26 cellular contexts compared by ENCODE assay signal in genomic region chr7:7980134-7980533, GRCh38. TPM values are rescaled to one million over a fixed set of nuclear protein-coding genes. Genes with fewer than 3 reads are reported as not detected.
DNase-seq lines count a peak whose midpoint lies in the region; ATAC-seq, FAIRE-seq and TF ChIP-seq lines count a peak whose summit lies in the region.
"Had no signal": no experiment of that assay in that cellular context is flagged by ENCODE, and none has a peak within 500 bp of the region (broad histone marks: within the 10 kb centered on the region; RNA-seq: fewer than 3 reads in every experiment).

No MANE protein-coding gene starts in this region.

- no peaks in the 10 kb centered on the region for H3K9me3 ChIP-seq in pancreas
- H3K9me3 ChIP-seq: HAP-1, SJCRH30 had no signal

- H3K9ac ChIP-seq in mesendoderm (ENCODE audit: low read length), result no peak overlapping the region

- H3K27ac ChIP-seq in HL-60 (replicated peaks) (peak overlapping the region; percentile 41), mesendoderm (ENCODE audit: low read depth, low read length) (no peak overlapping the region), pancreas (no peak overlapping the region)
- H3K27ac ChIP-seq: C4-2B, SJCRH30 had no signal

- H3K56ac ChIP-seq in mesendoderm (ENCODE audit: low read length), result no peak overlapping the region

- H3K27ac Mint-ChIP-seq in activated T-helper 17 cell treated with anti-CD3 and anti-CD28 coated beads, Interleukin-2, amount 50 U/mL, for 72 hours, result peak overlapping the region; percentile 71
- peak overlapping the region; percentile 44 for H3K27ac Mint-ChIP-seq in stimulated activated memory B cell treated with anti-CD40 and anti-IgM and Interleukin-4, amounts not matched to agents 10 μg/mL and 1 μg/mL and 100 μg/mL, for 72 hours
- H3K27ac Mint-ChIP-seq: B cell, GM23338, HFFc6 had no signal

- H4K8ac ChIP-seq in mesendoderm (ENCODE audit: low read depth, low read length), result peak overlapping the region; percentile 30

- H3K9me3 Mint-ChIP-seq in activated T-helper 17 cell treated with anti-CD3 and anti-CD28 coated beads, Interleukin-2, amount 50 U/mL, for 72 hours, result no peaks in the 10 kb centered on the region
- no peaks in the 10 kb centered on the region for H3K9me3 Mint-ChIP-seq in stimulated activated memory B cell treated with anti-CD40 and anti-IgM and Interleukin-4, amounts not matched to agents 10 μg/mL and 1 μg/mL and 100 μg/mL, for 72 hours
- H3K9me3 Mint-ChIP-seq: GM23338, HFFc6, IgD-negative memory B cell, T-cell had no signal

- no peak overlapping the region for H2BK120ac ChIP-seq in mesendoderm (ENCODE audit: low read depth, low read length)

- peaks cover 2% of the 10 kb centered on the region for H3K79me2 ChIP-seq in mesendoderm (ENCODE audit: control insufficient read depth, insufficient read depth, low read length)

- H3K36me3 ChIP-seq in mesendoderm (ENCODE audit: control insufficient read depth, insufficient read depth, low read length) (no peaks in the 10 kb centered on the region), pancreas (no peaks in the 10 kb centered on the region)
- H3K36me3 ChIP-seq: HAP-1, SJCRH30 had no signal

- no peak for ATAC-seq in activated T-helper 17 cell treated with anti-CD3 and anti-CD28 coated beads, Interleukin-2, amount 50 U/mL, for 72 hours (replicated peaks)
- ATAC-seq in stimulated activated memory B cell treated with anti-CD40 and anti-IgM and Interleukin-4, amounts not matched to agents 10 μg/mL and 1 μg/mL and 100 μg/mL, for 72 hours, result no peak
- ATAC-seq in GM18907 (IDR thresholded peaks at IDR 0.05; ENCODE audit: unreplicated experiment) (no peak), pancreas (no peak)
- ATAC-seq: GM23338, PC-3, Right ventricle myocardium inferior, T-cell had no signal

- no peak for DNase-seq in HL-60 (ENCODE audit: low read depth in 1 of 2, low spot score in 1 of 2)
- no peak for DNase-seq in mesendoderm
- no peak for DNase-seq in NCI-H524 (lab: John Stamatoyannopoulos, UW)
- no peak for DNase-seq in pancreas
- DNase-seq: DMS153; HFFc6; Karpas-422; NCI-H1092 treated with DMSO at 0.1 percent for 48 hours; NCI-H1436; NCI-H187; NCI-H2107; NCI-H524 treated with DMSO at 0.1 percent for 48 hours; NCI-H774; NK-92 treated with Interleukin-12 subunit alpha and Interleukin-12 subunit beta, amount 100 ng/mL, for 24 hours; PC-3; SJCRH30; T-cell had no signal

- TF ChIP-seq CTCF in HL-60 (IDR thresholded peaks at IDR 0.05; ENCODE audit: insufficient read depth, low read length), result no peak
- no peak for TF ChIP-seq CTCF in pancreas (IDR thresholded peaks at IDR 0.05)

- H3K4me2 ChIP-seq in mesendoderm (ENCODE audit: low read length), result no peak overlapping the region
- H3K4me2 ChIP-seq: GM23338 had no signal

- no peak overlapping the region for H3K18ac ChIP-seq in mesendoderm (ENCODE audit: low read length)

- H3K4me1 ChIP-seq in mesendoderm (ENCODE audit: control insufficient read depth, low read depth, low read length), result no peaks in the 10 kb centered on the region
- peaks cover 0 to 4% (median 0%) of the 10 kb centered on the region in 3 donors for H3K4me1 ChIP-seq in pancreas
- H3K4me1 ChIP-seq: HAP-1, SJCRH30 had no signal

- H3K79me1 ChIP-seq in mesendoderm (ENCODE audit: low read length), result peaks cover 2% of the 10 kb centered on the region

- no peak overlapping the region for H3K4me3 ChIP-seq in HL-60 (replicated peaks; ENCODE audit: insufficient read depth, low read length)
- H3K4me3 ChIP-seq in mesendoderm (ENCODE audit: low read length), result no peak overlapping the region
- H3K4me3 ChIP-seq in pancreas, result no peak overlapping the region
- H3K4me3 ChIP-seq: GM23338, HAP-1, SJCRH30 had no signal

- FAIRE-seq in pancreas (lab: Jason Lieb, UNC), result no peak

- H2BK5ac ChIP-seq in mesendoderm (ENCODE audit: low read length), result no peak overlapping the region

- H3K4ac ChIP-seq in mesendoderm (ENCODE audit: low read depth, low read length), result no peak overlapping the region

- peak overlapping the region; percentile 18 for H3K4me3 Mint-ChIP-seq in activated T-helper 17 cell treated with anti-CD3 and anti-CD28 coated beads, Interleukin-2, amount 50 U/mL, for 72 hours
- H3K4me3 Mint-ChIP-seq in stimulated activated memory B cell treated with anti-CD40 and anti-IgM and Interleukin-4, amounts not matched to agents 10 μg/mL and 1 μg/mL and 100 μg/mL, for 72 hours, result no peak overlapping the region
- H3K4me3 Mint-ChIP-seq: B cell, GM23338, HFFc6, T-cell had no signal

- H3K4me1 Mint-ChIP-seq in activated T-helper 17 cell treated with anti-CD3 and anti-CD28 coated beads, Interleukin-2, amount 50 U/mL, for 72 hours, result peaks cover 39% of the 10 kb centered on the region
- H3K4me1 Mint-ChIP-seq in stimulated activated memory B cell treated with anti-CD40 and anti-IgM and Interleukin-4, amounts not matched to agents 10 μg/mL and 1 μg/mL and 100 μg/mL, for 72 hours, result peaks cover 52% of the 10 kb centered on the region

- no peak overlapping the region for H4K5ac ChIP-seq in mesendoderm (ENCODE audit: low read length)

- H3K23ac ChIP-seq in mesendoderm (ENCODE audit: low read length), result no peak overlapping the region

- H2AK5ac ChIP-seq in mesendoderm (ENCODE audit: low read length), result no peak overlapping the region

- no peaks in the 10 kb centered on the region for H3K27me3 ChIP-seq in HL-60 (ENCODE audit: insufficient read depth, poor library complexity, severe bottlenecking)
- H3K27me3 ChIP-seq in mesendoderm (ENCODE audit: insufficient read depth, low read length, poor library complexity), result no peaks in the 10 kb centered on the region
- H3K27me3 ChIP-seq in pancreas, result no peaks in the 10 kb centered on the region
- H3K27me3 ChIP-seq: SJCRH30 had no signal

- intact Hi-C loops in pancreas (cut with DNase I), result no loop called here

- no peaks in the 10 kb centered on the region for H3K36me3 Mint-ChIP-seq in activated T-helper 17 cell treated with anti-CD3 and anti-CD28 coated beads, Interleukin-2, amount 50 U/mL, for 72 hours (ENCODE audit: low read depth)
- H3K36me3 Mint-ChIP-seq in stimulated activated memory B cell treated with anti-CD40 and anti-IgM and Interleukin-4, amounts not matched to agents 10 μg/mL and 1 μg/mL and 100 μg/mL, for 72 hours, result peaks cover 16% of the 10 kb centered on the region

- WGBS in mesendoderm (ENCODE audit: extremely low coverage, insufficient coverage, low lambda C conversion rate), result no CpG with 5 or more reads among the region's 2 CpGs
- WGBS in pancreas, 2 donors, result 96 to 97% methylated on average over 2 of the region's 2 CpGs

- H2BK15ac ChIP-seq in mesendoderm (replicated peaks; ENCODE audit: low read depth), result no peak overlapping the region

- H3K27me3 Mint-ChIP-seq in activated T-helper 17 cell treated with anti-CD3 and anti-CD28 coated beads, Interleukin-2, amount 50 U/mL, for 72 hours, result no peaks in the 10 kb centered on the region
- H3K27me3 Mint-ChIP-seq in stimulated activated memory B cell treated with anti-CD40 and anti-IgM and Interleukin-4, amounts not matched to agents 10 μg/mL and 1 μg/mL and 100 μg/mL, for 72 hours, result no peaks in the 10 kb centered on the region
- H3K27me3 Mint-ChIP-seq: B cell, IgD-negative memory B cell, T-cell had no signal

RNA-seq across cellular contexts. Expression of gene GLCCI1, which starts 11.5 kb away (rescaled TPM):
- total RNA-seq in activated T-helper 17 cell treated with anti-CD3 and anti-CD28 coated beads, Interleukin-2, amount 50 U/mL, for 72 hours, result 10 to 100 TPM; 22.3 to 29.1 TPM
- 5.8 TPM for polyA plus RNA-seq in mesendoderm (2013, experiment 1 of 2)
- 5.9 TPM for polyA plus RNA-seq in mesendoderm (2013, experiment 2 of 2)
- total RNA-seq in pancreas, result 1 to 10 TPM; 2.0 to 7.4 (median 3.2) TPM
- polyA plus RNA-seq in pancreas, result 1 to 10 TPM; 2.4 to 2.5 TPM
